Comparison of ENCODE assay signal across 1 cellular context in genomic region chr6:12325872-12326271, GRCh38.
TF ChIP-seq lines count a peak whose summit lies in the region.

No MANE protein-coding gene starts in this region.

TF ChIP-seq in SK-N-SH, 30 proteins besides CTCF, POLR2A, EP300 and RAD21 (continued from another document):
- TF ChIP-seq, protein P1, sequence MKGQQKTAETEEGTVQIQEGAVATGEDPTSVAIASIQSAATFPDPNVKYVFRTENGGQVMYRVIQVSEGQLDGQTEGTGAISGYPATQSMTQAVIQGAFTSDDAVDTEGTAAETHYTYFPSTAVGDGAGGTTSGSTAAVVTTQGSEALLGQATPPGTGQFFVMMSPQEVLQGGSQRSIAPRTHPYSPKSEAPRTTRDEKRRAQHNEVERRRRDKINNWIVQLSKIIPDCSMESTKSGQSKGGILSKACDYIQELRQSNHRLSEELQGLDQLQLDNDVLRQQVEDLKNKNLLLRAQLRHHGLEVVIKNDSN (IDR thresholded peaks at IDR 0.05; ENCODE audit: borderline replicate concordance, low read depth), result no peak
- TF ChIP-seq, protein P2, sequence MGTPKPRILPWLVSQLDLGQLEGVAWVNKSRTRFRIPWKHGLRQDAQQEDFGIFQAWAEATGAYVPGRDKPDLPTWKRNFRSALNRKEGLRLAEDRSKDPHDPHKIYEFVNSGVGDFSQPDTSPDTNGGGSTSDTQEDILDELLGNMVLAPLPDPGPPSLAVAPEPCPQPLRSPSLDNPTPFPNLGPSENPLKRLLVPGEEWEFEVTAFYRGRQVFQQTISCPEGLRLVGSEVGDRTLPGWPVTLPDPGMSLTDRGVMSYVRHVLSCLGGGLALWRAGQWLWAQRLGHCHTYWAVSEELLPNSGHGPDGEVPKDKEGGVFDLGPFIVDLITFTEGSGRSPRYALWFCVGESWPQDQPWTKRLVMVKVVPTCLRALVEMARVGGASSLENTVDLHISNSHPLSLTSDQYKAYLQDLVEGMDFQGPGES (IDR thresholded peaks at IDR 0.05; ENCODE audit: low read depth, low read length), result no peak
- TF ChIP-seq POLR2AphosphoS5 (IDR thresholded peaks at IDR 0.05; ENCODE audit: low read depth, low read length) (no peak), NFIC (IDR thresholded peaks at IDR 0.05; ENCODE audit: borderline replicate concordance) (no peak), SMC3 (IDR thresholded peaks at IDR 0.05; ENCODE audit: low read depth, low read length) (no peak), TEAD4 (IDR thresholded peaks at IDR 0.05; ENCODE audit: borderline replicate concordance, insufficient read depth) (no peak), TAF1 (IDR thresholded peaks at IDR 0.05; ENCODE audit: borderline replicate concordance, low read depth, low read length) (no peak), ELF1 (IDR thresholded peaks at IDR 0.05) (no peak), PBX3 (IDR thresholded peaks at IDR 0.05) (no peak), FOXJ3 (CRISPR knock-in tag; IDR thresholded peaks at IDR 0.05) (no peak)
- TF ChIP-seq, protein P3, sequence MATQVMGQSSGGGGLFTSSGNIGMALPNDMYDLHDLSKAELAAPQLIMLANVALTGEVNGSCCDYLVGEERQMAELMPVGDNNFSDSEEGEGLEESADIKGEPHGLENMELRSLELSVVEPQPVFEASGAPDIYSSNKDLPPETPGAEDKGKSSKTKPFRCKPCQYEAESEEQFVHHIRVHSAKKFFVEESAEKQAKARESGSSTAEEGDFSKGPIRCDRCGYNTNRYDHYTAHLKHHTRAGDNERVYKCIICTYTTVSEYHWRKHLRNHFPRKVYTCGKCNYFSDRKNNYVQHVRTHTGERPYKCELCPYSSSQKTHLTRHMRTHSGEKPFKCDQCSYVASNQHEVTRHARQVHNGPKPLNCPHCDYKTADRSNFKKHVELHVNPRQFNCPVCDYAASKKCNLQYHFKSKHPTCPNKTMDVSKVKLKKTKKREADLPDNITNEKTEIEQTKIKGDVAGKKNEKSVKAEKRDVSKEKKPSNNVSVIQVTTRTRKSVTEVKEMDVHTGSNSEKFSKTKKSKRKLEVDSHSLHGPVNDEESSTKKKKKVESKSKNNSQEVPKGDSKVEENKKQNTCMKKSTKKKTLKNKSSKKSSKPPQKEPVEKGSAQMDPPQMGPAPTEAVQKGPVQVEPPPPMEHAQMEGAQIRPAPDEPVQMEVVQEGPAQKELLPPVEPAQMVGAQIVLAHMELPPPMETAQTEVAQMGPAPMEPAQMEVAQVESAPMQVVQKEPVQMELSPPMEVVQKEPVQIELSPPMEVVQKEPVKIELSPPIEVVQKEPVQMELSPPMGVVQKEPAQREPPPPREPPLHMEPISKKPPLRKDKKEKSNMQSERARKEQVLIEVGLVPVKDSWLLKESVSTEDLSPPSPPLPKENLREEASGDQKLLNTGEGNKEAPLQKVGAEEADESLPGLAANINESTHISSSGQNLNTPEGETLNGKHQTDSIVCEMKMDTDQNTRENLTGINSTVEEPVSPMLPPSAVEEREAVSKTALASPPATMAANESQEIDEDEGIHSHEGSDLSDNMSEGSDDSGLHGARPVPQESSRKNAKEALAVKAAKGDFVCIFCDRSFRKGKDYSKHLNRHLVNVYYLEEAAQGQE (IDR thresholded peaks at IDR 0.05; ENCODE audit: low read depth, low read length), result no peak
